ENCODE assay signal across 10 cellular contexts in genomic region chr2:214311031-214311533, GRCh38.
A peak's percentile ranks its signal among the peaks of the same experiment; 100 is the strongest.
DNase-seq lines count a peak whose midpoint lies in the region; ATAC-seq and TF ChIP-seq lines count a peak whose summit lies in the region.
"Had no signal": no experiment of that assay in that cellular context is flagged by ENCODE, and none has a peak within 500 bp of the region (broad histone marks: within the 10 kb centered on the region; RNA-seq: fewer than 3 reads in every experiment).

No MANE protein-coding gene starts in this region.

- no peaks in the 10 kb centered on the region for H3K36me3 ChIP-seq in left ventricle myocardium inferior
- H3K36me3 ChIP-seq: gastroesophageal sphincter had no signal

- intact Hi-C loops in left ventricle myocardium inferior (cut with micrococcal nuclease): no loop called here

- H3K4me1 ChIP-seq in left ventricle myocardium inferior: no peaks in the 10 kb centered on the region
- H3K4me1 ChIP-seq: gastroesophageal sphincter had no signal

- H3K9me3 ChIP-seq in left ventricle myocardium inferior (replicated peaks): peaks cover 4% of the 10 kb centered on the region
- H3K9me3 ChIP-seq: gastroesophageal sphincter had no signal

- DNase-seq in COR-L47 (lab: John Stamatoyannopoulos, UW) (peak; percentile 15), astrocyte of the cerebellum (ENCODE audit: low read depth) (no peak), ecto neural progenitor cell (ENCODE audit: low spot score) (no peak), left ventricle myocardium inferior (no peak)
- DNase-seq in activated effector memory CD4-positive, alpha-beta T cell treated with Interleukin-2 at 50 U/mL for 16 hours: no peak

- in situ Hi-C loops in astrocyte of the cerebellum (cut with HindIII; ENCODE audit: low sequenced_read_pairs): no loop called here

- H3K27ac ChIP-seq in left ventricle myocardium inferior (replicated peaks): no peak overlapping the region
- H3K27ac ChIP-seq: C4-2B, gastroesophageal sphincter had no signal

- H3K27me3 ChIP-seq in left ventricle myocardium inferior (ENCODE audit: low read depth): no peaks in the 10 kb centered on the region
- H3K27me3 ChIP-seq: gastroesophageal sphincter had no signal

- H3K4me3 ChIP-seq in astrocyte of the cerebellum (ENCODE audit: low read depth, low read length) (no peak overlapping the region), left ventricle myocardium inferior (no peak overlapping the region)
- H3K4me3 ChIP-seq: gastroesophageal sphincter had no signal

- TF ChIP-seq CTCF in astrocyte of the cerebellum (IDR thresholded peaks at IDR 0.05; ENCODE audit: low read depth, low read length, missing control alignments): peak; percentile 17
- TF ChIP-seq CTCF in left ventricle myocardium inferior (IDR thresholded peaks at IDR 0.05; ENCODE audit: borderline replicate concordance): no peak

- ATAC-seq in GM19351 (IDR thresholded peaks at IDR 0.05; ENCODE audit: unreplicated experiment) (peak; percentile 67), HG03066 (IDR thresholded peaks at IDR 0.05; ENCODE audit: low read depth, unreplicated experiment) (peak; percentile 29), HG02623 (IDR thresholded peaks at IDR 0.05; ENCODE audit: unreplicated experiment) (no peak)
- ATAC-seq: gastroesophageal sphincter had no signal
